In genomic region chr11:65743928-65744698, GRCh38 we compare ENCODE assay signal across 9 cellular contexts. TPM values are rescaled to one million over a fixed set of nuclear protein-coding genes. Genes with fewer than 3 reads are reported as not detected.
DNase-seq lines count a peak whose midpoint lies in the region; ATAC-seq, FAIRE-seq and TF ChIP-seq lines count a peak whose summit lies in the region.
"Had no signal": no experiment of that assay in that cellular context is flagged by ENCODE, and none has a peak within 500 bp of the region (broad histone marks: within the 10 kb centered on the region; RNA-seq: fewer than 3 reads in every experiment).

No MANE protein-coding gene starts in this region.

- H3K4me1 ChIP-seq in heart right ventricle: no peaks in the 10 kb centered on the region

- WGBS in heart right ventricle, 2 donors: 74 to 75% methylated on average over 21 of the region's 21 CpGs

- peaks cover 0 to 15% (median 0%) of the 10 kb centered on the region in 7 donors for H3K27me3 ChIP-seq in heart right ventricle

- POLR2A ChIA-PET in AG04449 (lab: Yijun Ruan, JAX): interaction anchor here (0.7 kb wide), 1 partner anchor 23 kb away, joined by 3 read pairs; no protein-coding TSS in a partner anchor

- no peak overlapping the region for H3K27ac ChIP-seq in heart right ventricle

- no peak for FAIRE-seq in RCC 7860 (lab: Jason Lieb, UNC)
- FAIRE-seq: colon had no signal

- intact Hi-C loops in heart right ventricle (cut with DNase I): no loop called here

- no peaks in the 10 kb centered on the region for H3K36me3 ChIP-seq in heart right ventricle

- TF ChIP-seq CTCF in AG04449 (IDR thresholded peaks at IDR 0.05; ENCODE audit: insufficient read depth, low read length, missing control alignments) (peak; percentile 27), GM12872 (IDR thresholded peaks at IDR 0.05; ENCODE audit: insufficient read depth, low read depth, low read length) (0 out of 3 replicates have a peak, but pooled peaks have one; percentile 14), heart right ventricle (IDR thresholded peaks at IDR 0.05) (peak in 7 of 9 donors; percentile 16 to 42 (median 35))

- H3K4me3 ChIP-seq in AG04449 (ENCODE audit: low read depth, low read length) (no peak overlapping the region), heart right ventricle (no peak overlapping the region)

- DNase-seq in AG04449 (ENCODE audit: low read depth, low spot score) (no peak), RCC 7860 (ENCODE audit: low spot score) (peak; percentile 4), heart right ventricle (peak in 1 of 2 donors; percentile 29), erythroblast (lab: John Stamatoyannopoulos, UW) (no peak)

- H3K9me3 ChIP-seq in heart right ventricle: no peaks in the 10 kb centered on the region

- TF ChIP-seq POLR2A in erythroblast (IDR thresholded peaks at IDR 0.05; ENCODE audit: low read length): no peak

- peak in 7 of 8 donors; percentile 47 to 73 (median 52) for ATAC-seq in heart right ventricle
- ATAC-seq in GM21825 (IDR thresholded peaks at IDR 0.05; ENCODE audit: unreplicated experiment): no peak
- no peak for ATAC-seq in GM21717 (IDR thresholded peaks at IDR 0.05; ENCODE audit: unreplicated experiment)
- no peak for ATAC-seq in HG02938 (IDR thresholded peaks at IDR 0.05; ENCODE audit: unreplicated experiment)

- CTCF ChIA-PET in AG04449 (lab: Yijun Ruan, JAX): interaction anchor here (0.8 to 2.9 kb wide), 10 partner anchors 8 to 73 kb away, joined by 3 to 20 read pairs (median 4); partner anchors contain the start of gene KAT5

RNA-seq across cellular contexts. Expression of gene RNASEH2C, which starts 23.5 kb away (rescaled TPM):
- total RNA-seq in heart right ventricle: 10 to 100 TPM; 34.1 to 75.6 (median 43.5) TPM
- 100 to 1,000 TPM in 1 of 2 donors, 10 to 100 TPM in 1; 60.3 to 123 TPM for polyA plus RNA-seq in heart right ventricle

RNA-seq across cellular contexts. Expression of gene KAT5, which starts 32.1 kb away (rescaled TPM):
- total RNA-seq in heart right ventricle: 10 to 100 TPM; 40.9 to 53.6 (median 44.0) TPM
- 10 to 100 TPM; 54.9 to 62.8 TPM for polyA plus RNA-seq in heart right ventricle

RNA-seq across cellular contexts. Expression of gene AP5B1, which starts 36.7 kb away (rescaled TPM):
- total RNA-seq in heart right ventricle: 10 to 100 TPM in 1 of 10 donors, 1 to 10 TPM in 9; 6.1 to 12.8 (median 7.4) TPM
- polyA plus RNA-seq in heart right ventricle: 1 to 10 TPM; 5.0 to 5.1 TPM

RNA-seq across cellular contexts. Expression of gene OVOL1, which starts 42.8 kb away (rescaled TPM):
- not detected for total RNA-seq in heart right ventricle
- polyA plus RNA-seq in heart right ventricle: not detected

Comparison
In these comparisons a context has a peak if more than half of its experiments do, and no peak if none do; other contexts are left out.
1. ATAC-seq: peak in heart right ventricle (7 of 8); none in GM21825 (single experiment), GM21717 (single experiment) and HG02938 (single experiment).
2. Peak in every context shown above with its lines, with median percentiles within 50 percentile points of each other: CTCF ChIP-seq.